In genomic region chr3:183611326-183611725, GRCh38 we compare ENCODE assay signal across 2 cellular contexts. TPM values are rescaled to one million over a fixed set of nuclear protein-coding genes. Genes with fewer than 3 reads are reported as not detected.
"Had no signal": no experiment of that assay in that cellular context is flagged by ENCODE, and none has a peak within 500 bp of the region (broad histone marks: within the 10 kb centered on the region; RNA-seq: fewer than 3 reads in every experiment).

No MANE protein-coding gene starts in this region.

RNA-seq across cellular contexts. Expression of gene KLHL6, which starts 55.8 kb away (rescaled TPM):
- polyA plus RNA-seq: neural cell, smooth muscle cell had no signal
